In genomic region chr19:44912854-44913253, GRCh38 we compare ENCODE assay signal across 12 cellular contexts. TPM values are rescaled to one million over a fixed set of nuclear protein-coding genes. Genes with fewer than 3 reads are reported as not detected.
DNase-seq lines count a peak whose midpoint lies in the region; ATAC-seq and TF ChIP-seq lines count a peak whose summit lies in the region.
"Had no signal": no experiment of that assay in that cellular context is flagged by ENCODE, and none has a peak within 500 bp of the region (broad histone marks: within the 10 kb centered on the region; RNA-seq: fewer than 3 reads in every experiment).

No MANE protein-coding gene starts in this region.

- H3K27me3 Mint-ChIP-seq in endothelial cell (ENCODE audit: unreplicated experiment) = peaks cover 12% of the 10 kb centered on the region

- H3K4me1 ChIP-seq in ovary (ENCODE audit: insufficient read depth) = peaks cover 13% of the 10 kb centered on the region

- no peaks in the 10 kb centered on the region for H3K36me3 ChIP-seq in ovary
- H3K36me3 ChIP-seq: cardiac muscle cell, thyroid gland had no signal

- peak; percentile 74 for DNase-seq in LHCN-M2 (ENCODE audit: low read depth)
- no peak for DNase-seq in endothelial cell (ENCODE audit: low spot score)
- DNase-seq in ovary = peak; percentile 49 to 73 (median 61)
- no peak for DNase-seq in stimulated activated CD4-positive, alpha-beta T cell treated with anti-CD3 and anti-CD28 coated beads, Interleukin-12 subunit alpha, Interleukin-12 subunit beta, amount 100 ng/mL, for 4 hours
- no peak for DNase-seq in activated T-cell treated with anti-CD3 and anti-CD28 coated beads, Interleukin-2, amount 50 U/mL, for 48 hours
- DNase-seq: CD4-positive, alpha-beta memory T cell; foreskin melanocyte; stimulated activated CD4-positive, alpha-beta T cell treated with anti-CD3 and anti-CD28 coated beads, Interleukin-1b, Interleukin-23, amount 100 ng/mL, for 48 hours; thyroid gland had no signal

- H3K4me3 Mint-ChIP-seq in endothelial cell (ENCODE audit: unreplicated experiment) = peak overlapping the region; percentile 31

- H3K27ac ChIP-seq in ovary = peak overlapping the region in 1 of 2 donors; percentile 15
- H3K27ac ChIP-seq: cardiac muscle cell, thyroid gland had no signal

- TF ChIP-seq CTCF in endothelial cell (IDR thresholded peaks at IDR 0.05; ENCODE audit: unreplicated experiment) = no peak
- no peak for TF ChIP-seq CTCF in ovary (IDR thresholded peaks at IDR 0.05)

- TF ChIP-seq POLR2A in ovary (IDR thresholded peaks at IDR 0.05) = no peak

- H3K4me1 Mint-ChIP-seq in endothelial cell (ENCODE audit: unreplicated experiment) = peaks cover 8% of the 10 kb centered on the region

- intact Hi-C loops in ovary (cut with DNase I) = no loop called here

- no peaks in the 10 kb centered on the region for H3K27me3 ChIP-seq in ovary
- H3K27me3 ChIP-seq: cardiac muscle cell, thyroid gland had no signal

- H3K27ac Mint-ChIP-seq in endothelial cell (ENCODE audit: unreplicated experiment) = no peak overlapping the region
- H3K27ac Mint-ChIP-seq: CD4-positive, alpha-beta memory T cell had no signal

- H3K4me3 ChIP-seq in ovary = no peak overlapping the region
- H3K4me3 ChIP-seq: cardiac muscle cell, thyroid gland had no signal

- H3K9me3 Mint-ChIP-seq in endothelial cell (ENCODE audit: unreplicated experiment) = no peaks in the 10 kb centered on the region
- H3K9me3 Mint-ChIP-seq: CD4-positive, alpha-beta memory T cell had no signal

- H3K36me3 Mint-ChIP-seq in endothelial cell (ENCODE audit: low read depth, unreplicated experiment) = peaks cover 4% of the 10 kb centered on the region
- H3K36me3 Mint-ChIP-seq: CD4-positive, alpha-beta memory T cell had no signal

- WGBS in ovary, 3 donors = 23 to 46% (median 40%) methylated on average over 6 of the region's 6 CpGs

- no peak for TF ChIP-seq EP300 in ovary (IDR thresholded peaks at IDR 0.05)

- no peaks in the 10 kb centered on the region for H3K9me3 ChIP-seq in ovary
- H3K9me3 ChIP-seq: thyroid gland had no signal

- no peak for ATAC-seq in GM21786 (IDR thresholded peaks at IDR 0.05; ENCODE audit: unreplicated experiment)

RNA-seq across cellular contexts. Expression of gene APOC1, which starts 1.6 kb away (rescaled TPM):
- 2.5 and 5.1 TPM in 2 replicates for total RNA-seq in LHCN-M2 (2014; rRNA removed)
- 2.1 TPM for polyA plus RNA-seq in LHCN-M2 (2012)
- 44.8 TPM for total RNA-seq in endothelial cell (ENCODE audit: unreplicated experiment)
- 100 to 1,000 TPM in 1 of 7 donors, 10 to 100 TPM in 6; 14.4 to 104 (median 45.0) TPM for total RNA-seq in ovary
- 100 to 1,000 TPM in 1 of 2 donors, 10 to 100 TPM in 1; 96.5 to 625 TPM for polyA plus RNA-seq in ovary
- polyA plus RNA-seq: CD4-positive, alpha-beta memory T cell had no signal

RNA-seq across cellular contexts. Expression of gene APOE, which starts 7.3 kb away (rescaled TPM):
- 25.3 and 84.6 TPM in 2 replicates for total RNA-seq in LHCN-M2 (2014; rRNA removed)
- 7.1 TPM for polyA plus RNA-seq in LHCN-M2 (2012)
- 258 TPM for total RNA-seq in endothelial cell (ENCODE audit: unreplicated experiment)
- 100 to 1,000 TPM; 138 to 799 (median 455) TPM for total RNA-seq in ovary
- 100 to 1,000 TPM; 124 to 934 TPM for polyA plus RNA-seq in ovary
- polyA plus RNA-seq: CD4-positive, alpha-beta memory T cell had no signal

RNA-seq across cellular contexts. Expression of gene TOMM40, which starts 21.8 kb away (rescaled TPM):
- total RNA-seq in LHCN-M2 (2014; rRNA removed) (154 and 190 TPM in 2 replicates), endothelial cell (ENCODE audit: unreplicated experiment) (60.5 TPM), ovary (10 to 100 TPM; 23.5 to 63.9 (median 43.7) TPM)
- 73.2 TPM for polyA plus RNA-seq in LHCN-M2 (2012)
- polyA plus RNA-seq in ovary = 10 to 100 TPM; 11.1 to 23.1 TPM

RNA-seq across cellular contexts. Expression of gene APOC4, which starts 29.2 kb away (rescaled TPM):
- total RNA-seq in LHCN-M2 (2014; rRNA removed) (not detected in 2 replicates), endothelial cell (ENCODE audit: unreplicated experiment) (not detected), ovary (under 1 TPM in 1 of 7 donors, not detected in 6; 0.57 TPM)
- not detected for polyA plus RNA-seq in LHCN-M2 (2012)
- not detected for polyA plus RNA-seq in ovary
- total RNA-seq: cardiac muscle cell; CD4-positive, alpha-beta memory T cell; NCI-H460; thyroid gland had no signal
- polyA plus RNA-seq: cardiac muscle cell; CD4-positive, alpha-beta memory T cell had no signal

RNA-seq across cellular contexts. Expression of gene APOC2, which starts 33.0 kb away (rescaled TPM):
- total RNA-seq in LHCN-M2 (2014; rRNA removed) = not detected in 2 replicates
- polyA plus RNA-seq in LHCN-M2 (2012) = not detected
- not detected for total RNA-seq in endothelial cell (ENCODE audit: unreplicated experiment)
- total RNA-seq in ovary = 1 to 10 TPM in 2 of 7 donors, under 1 TPM in 1, not detected in 4; 0.32 to 1.6 (median 1.1) TPM
- polyA plus RNA-seq in ovary = 1 to 10 TPM in 1 of 2 donors, under 1 TPM in 1; 0.34 to 5.5 TPM
- total RNA-seq: cardiac muscle cell, NCI-H460 had no signal
- polyA plus RNA-seq: CD4-positive, alpha-beta memory T cell had no signal

Comparison
In these comparisons a context has a peak if more than half of its experiments do, and no peak if none do; other contexts are left out.
1. DNase-seq: peak in LHCN-M2 (single experiment) and ovary (5 of 5); none in endothelial cell (single experiment), stimulated activated CD4-positive, alpha-beta T cell treated with anti-CD3 and anti-CD28 coated beads, Interleukin-12 subunit alpha, Interleukin-12 subunit beta, amount 100 ng/mL, for 4 hours (single experiment) and activated T-cell treated with anti-CD3 and anti-CD28 coated beads, Interleukin-2, amount 50 U/mL, for 48 hours (0 of 2).